In genomic region chr19:958967-959685, GRCh38 we compare ENCODE assay signal across 12 cellular contexts. TPM values are rescaled to one million over a fixed set of nuclear protein-coding genes. Genes with fewer than 3 reads are reported as not detected.
DNase-seq lines count a peak whose midpoint lies in the region; ATAC-seq lines count a peak whose summit lies in the region.
"Had no signal": no experiment of that assay in that cellular context is flagged by ENCODE, and none has a peak within 500 bp of the region (broad histone marks: within the 10 kb centered on the region; RNA-seq: fewer than 3 reads in every experiment).

No MANE protein-coding gene starts in this region.

- H3K36me3 Mint-ChIP-seq in activated CD4-positive, alpha-beta T cell treated with anti-CD3 and anti-CD28 coated beads, Interleukin-2, amount 10 ng/mL, durations not matched to agents 7 days and 5 days (ENCODE audit: low read depth) = peaks cover 5% of the 10 kb centered on the region

- POLR2A ChIA-PET in activated CD4-positive, alpha-beta T cell treated with anti-CD3 and anti-CD28 coated beads, Interleukin-2, amount 10 ng/mL, durations not matched to agents 7 days and 5 days (lab: Charles Lee) = no interaction called here

- no peak overlapping the region for H3K4me3 ChIP-seq in right cardiac atrium (ENCODE audit: low read length)
- H3K4me3 ChIP-seq: lung had no signal

- DNase-seq in SIG-M5 treated with dmso at 0.1 percent for 504 hours (lab: John Stamatoyannopoulos, UW; ENCODE audit: unreplicated experiment) (peak; percentile 23), SIG-M5 (lab: John Stamatoyannopoulos, UW) (no peak), head of caudate nucleus (peak; percentile 15 to 89 (median 61)), iPS-NIHi11 (ENCODE audit: low spot score) (no peak), right cardiac atrium (no peak)
- DNase-seq in activated CD4-positive, alpha-beta T cell treated with anti-CD3 and anti-CD28 coated beads, Interleukin-2, amount 10 ng/mL, durations not matched to agents 7 days and 5 days = peak; percentile 16
- DNase-seq in stimulated activated CD4-positive, alpha-beta T cell treated with anti-CD3 and anti-CD28 coated beads, TNF-alpha, amount 100 ng/mL, for 4 hours (ENCODE audit: low read depth in 3 of 3) = peak; percentile 15 to 30 (median 23)
- DNase-seq: 8988T, NCI-H82 had no signal

- H3K27me3 ChIP-seq in right cardiac atrium (ENCODE audit: control insufficient read depth, insufficient read depth) = no peaks in the 10 kb centered on the region

- no peak overlapping the region for H3K4me3 Mint-ChIP-seq in activated CD4-positive, alpha-beta T cell treated with anti-CD3 and anti-CD28 coated beads, Interleukin-2, amount 10 ng/mL, durations not matched to agents 7 days and 5 days

- no peaks in the 10 kb centered on the region for H3K9me3 Mint-ChIP-seq in activated CD4-positive, alpha-beta T cell treated with anti-CD3 and anti-CD28 coated beads, Interleukin-2, amount 10 ng/mL, durations not matched to agents 7 days and 5 days

- H3K27ac Mint-ChIP-seq in activated CD4-positive, alpha-beta T cell treated with anti-CD3 and anti-CD28 coated beads, Interleukin-2, amount 10 ng/mL, durations not matched to agents 7 days and 5 days = no peak overlapping the region

- 88% methylated on average over 28 of the region's 28 CpGs for WGBS in right cardiac atrium

- H3K9me3 ChIP-seq in right cardiac atrium (ENCODE audit: control insufficient read depth, low read length) = no peaks in the 10 kb centered on the region

- ATAC-seq in right cardiac atrium (no peak), GM18502 (IDR thresholded peaks at IDR 0.05; ENCODE audit: poor library complexity, unreplicated experiment) (no peak)

- peaks cover 12% of the 10 kb centered on the region for H3K4me1 Mint-ChIP-seq in activated CD4-positive, alpha-beta T cell treated with anti-CD3 and anti-CD28 coated beads, Interleukin-2, amount 10 ng/mL, durations not matched to agents 7 days and 5 days

- CTCF ChIA-PET in activated CD4-positive, alpha-beta T cell treated with anti-CD3 and anti-CD28 coated beads, Interleukin-2, amount 10 ng/mL, durations not matched to agents 7 days and 5 days (lab: Charles Lee) = no interaction called here

- no peaks in the 10 kb centered on the region for H3K27me3 Mint-ChIP-seq in activated CD4-positive, alpha-beta T cell treated with anti-CD3 and anti-CD28 coated beads, Interleukin-2, amount 10 ng/mL, durations not matched to agents 7 days and 5 days

- intact Hi-C loops in head of caudate nucleus (cut with DNase I) = no loop called here
- intact Hi-C loops in right cardiac atrium (cut with DNase I) = no loop called here

- H3K27ac ChIP-seq in right cardiac atrium (ENCODE audit: low read length) = no peak overlapping the region

- H3K4me1 ChIP-seq in right cardiac atrium (ENCODE audit: control insufficient read depth, insufficient read depth, low read length) = no peaks in the 10 kb centered on the region

RNA-seq across cellular contexts. Expression of gene WDR18, which starts 25.0 kb away (rescaled TPM):
- total RNA-seq in activated CD4-positive, alpha-beta T cell treated with anti-CD3 and anti-CD28 coated beads, Interleukin-2, amount 10 ng/mL, durations not matched to agents 7 days and 5 days = 10 to 100 TPM; 39.2 to 49.2 TPM
- 10 to 100 TPM; 12.2 to 24.0 (median 15.8) TPM for total RNA-seq in right cardiac atrium
- 22.5 TPM for polyA plus RNA-seq in right cardiac atrium

RNA-seq across cellular contexts. Expression of gene ARID3A, which starts 33.3 kb away (rescaled TPM):
- total RNA-seq in activated CD4-positive, alpha-beta T cell treated with anti-CD3 and anti-CD28 coated beads, Interleukin-2, amount 10 ng/mL, durations not matched to agents 7 days and 5 days = 10 to 100 TPM; 25.8 to 28.4 TPM
- total RNA-seq in right cardiac atrium = 1 to 10 TPM; 4.2 to 6.2 (median 5.6) TPM
- 3.3 TPM for polyA plus RNA-seq in right cardiac atrium

RNA-seq across cellular contexts. Expression of gene GRIN3B, which starts 41.1 kb away (rescaled TPM):
- not detected for total RNA-seq in activated CD4-positive, alpha-beta T cell treated with anti-CD3 and anti-CD28 coated beads, Interleukin-2, amount 10 ng/mL, durations not matched to agents 7 days and 5 days
- under 1 TPM in 1 of 4 donors, not detected in 3; 0.06 TPM for total RNA-seq in right cardiac atrium
- not detected for polyA plus RNA-seq in right cardiac atrium

RNA-seq across cellular contexts. Expression of gene KISS1R, which starts 42.0 kb away (rescaled TPM):
- total RNA-seq in activated CD4-positive, alpha-beta T cell treated with anti-CD3 and anti-CD28 coated beads, Interleukin-2, amount 10 ng/mL, durations not matched to agents 7 days and 5 days = 1 to 10 TPM in 1 of 2 experiments, under 1 TPM in 1; 0.72 to 1.1 TPM
- total RNA-seq in right cardiac atrium = not detected
- polyA plus RNA-seq in right cardiac atrium = not detected
- total RNA-seq: endothelial cell of umbilical vein had no signal
- polyA plus RNA-seq: endothelial cell of umbilical vein had no signal

RNA-seq across cellular contexts. Expression of gene R3HDM4, which starts 46.1 kb away (rescaled TPM):
- total RNA-seq in activated CD4-positive, alpha-beta T cell treated with anti-CD3 and anti-CD28 coated beads, Interleukin-2, amount 10 ng/mL, durations not matched to agents 7 days and 5 days = 100 to 1,000 TPM; 120 to 121 TPM
- 10 to 100 TPM; 18.6 to 31.2 (median 21.2) TPM for total RNA-seq in right cardiac atrium
- polyA plus RNA-seq in right cardiac atrium = 25.8 TPM

Comparison
In these comparisons a context has a peak if more than half of its experiments do, and no peak if none do; other contexts are left out.
1. DNase-seq: peak in SIG-M5 treated with dmso at 0.1 percent for 504 hours (single experiment), activated CD4-positive, alpha-beta T cell treated with anti-CD3 and anti-CD28 coated beads, Interleukin-2, amount 10 ng/mL, durations not matched to agents 7 days and 5 days (single experiment), head of caudate nucleus (42 of 42) and stimulated activated CD4-positive, alpha-beta T cell treated with anti-CD3 and anti-CD28 coated beads, TNF-alpha, amount 100 ng/mL, for 4 hours (3 of 3); none in SIG-M5 (single experiment), iPS-NIHi11 (single experiment) and right cardiac atrium (0 of 3).